ENCODE assay signal across 8 cellular contexts in genomic region chr22:49971232-49972162, GRCh38. TPM values are rescaled to one million over a fixed set of nuclear protein-coding genes. Genes with fewer than 3 reads are reported as not detected.
DNase-seq lines count a peak whose midpoint lies in the region; ATAC-seq and TF ChIP-seq lines count a peak whose summit lies in the region.

No MANE protein-coding gene starts in this region.

- H3K9me3 ChIP-seq in adrenal gland (replicated peaks in 1 of 3) = no peaks in the 10 kb centered on the region
- H3K9me3 ChIP-seq in sigmoid colon = no peaks in the 10 kb centered on the region

- H3K4me3 ChIP-seq in adrenal gland = peak overlapping the region in 3 of 4 donors; percentile 11 to 53 (median 26)
- H3K4me3 ChIP-seq in sigmoid colon = peak overlapping the region; percentile 41 to 62 (median 54)

- H3K27me3 ChIP-seq in adrenal gland (no peaks in the 10 kb centered on the region), sigmoid colon (no peaks in the 10 kb centered on the region)

- TF ChIP-seq CTCF in adrenal gland (IDR thresholded peaks at IDR 0.05) (no peak), sigmoid colon (IDR thresholded peaks at IDR 0.05) (no peak)

- H3K36me3 ChIP-seq in adrenal gland (replicated peaks in 1 of 2) = no peaks in the 10 kb centered on the region
- no peaks in the 10 kb centered on the region for H3K36me3 ChIP-seq in sigmoid colon

- TF ChIP-seq POLR2A in adrenal gland (IDR thresholded peaks at IDR 0.05) (no peak), sigmoid colon (IDR thresholded peaks at IDR 0.05) (no peak)

- ATAC-seq in GM18519 (IDR thresholded peaks at IDR 0.05; ENCODE audit: low FRiP score, unreplicated experiment) = peak; percentile 14
- ATAC-seq in HG02610 (IDR thresholded peaks at IDR 0.05; ENCODE audit: unreplicated experiment) = peak; percentile 16

- H3K27ac ChIP-seq in adrenal gland = peak overlapping the region; percentile 65 to 96 (median 88)
- peak overlapping the region; percentile 76 to 95 (median 86) for H3K27ac ChIP-seq in sigmoid colon

- intact Hi-C loops in adrenal gland (cut with DNase I) (no loop called here), sigmoid colon (cut with DNase I) (loop anchor here (2.0 kb wide), 1 partner anchor 41 kb away; no protein-coding TSS in a partner anchor)

- WGBS in adrenal gland, 4 donors = 7 to 12% (median 9%) methylated on average over 26 to 81 of the region's 81 CpGs; no CpG with 5 or more reads in 1 of the 4 donors
- 6 to 10% methylated on average over 81 of the region's 81 CpGs for WGBS in sigmoid colon, 2 donors

- peaks cover 40 to 48% of the 10 kb centered on the region in 2 donors for H3K4me1 ChIP-seq in adrenal gland (replicated peaks in 1 of 2)
- peaks cover 2 to 42% (median 38%) of the 10 kb centered on the region in 4 donors for H3K4me1 ChIP-seq in sigmoid colon

- peak; percentile 75 for DNase-seq in OCI-M1 (lab: John Stamatoyannopoulos, UW)
- peak; percentile 81 to 90 (median 86) for DNase-seq in adrenal gland
- peak; percentile 55 for DNase-seq in hepatic stellate cell (ENCODE audit: low spot score)
- peak; percentile 88 for DNase-seq in sigmoid colon
- DNase-seq in pons (ENCODE audit: low spot score) = no peak
- no peak for DNase-seq in D341Med (ENCODE audit: low spot score)

- peak in 2 of 4 donors; percentile 45 to 66 for TF ChIP-seq EP300 in sigmoid colon (IDR thresholded peaks at IDR 0.05)

RNA-seq across cellular contexts. Expression of gene PIM3, which starts 10.9 kb away (rescaled TPM):
- total RNA-seq in adrenal gland = 10 to 100 TPM; 40.7 to 99.2 (median 58.7) TPM
- polyA plus RNA-seq in adrenal gland = 10 to 100 TPM in 2 of 3 donors, 1 to 10 TPM in 1; 7.2 to 70.0 (median 42.0) TPM
- 10 to 100 TPM; 26.3 to 50.0 (median 41.8) TPM for total RNA-seq in sigmoid colon
- 100 to 1,000 TPM in 1 of 3 donors, 10 to 100 TPM in 2; 34.8 to 126 (median 60.1) TPM for polyA plus RNA-seq in sigmoid colon

RNA-seq across cellular contexts. Expression of gene IL17REL, which starts 41.1 kb away (rescaled TPM):
- total RNA-seq in adrenal gland (not detected), sigmoid colon (not detected)
- polyA plus RNA-seq in adrenal gland (not detected), sigmoid colon (1 to 10 TPM in 1 of 3 donors, not detected in 2; 1.6 TPM)

RNA-seq across cellular contexts. Expression of gene CRELD2, which starts 53.1 kb away (rescaled TPM):
- total RNA-seq in adrenal gland = 10 to 100 TPM; 24.0 to 63.4 (median 47.0) TPM
- polyA plus RNA-seq in adrenal gland = 10 to 100 TPM; 14.5 to 28.1 (median 23.0) TPM
- total RNA-seq in sigmoid colon = 10 to 100 TPM; 15.5 to 26.5 (median 23.1) TPM
- 10 to 100 TPM in 2 of 3 donors, 1 to 10 TPM in 1; 9.2 to 97.7 (median 11.4) TPM for polyA plus RNA-seq in sigmoid colon

RNA-seq across cellular contexts. Expression of gene ALG12, which starts 53.3 kb away (rescaled TPM):
- 10 to 100 TPM; 16.2 to 33.6 (median 24.9) TPM for total RNA-seq in adrenal gland
- polyA plus RNA-seq in adrenal gland = 10 to 100 TPM in 2 of 3 donors, 1 to 10 TPM in 1; 6.4 to 11.6 (median 11.3) TPM
- total RNA-seq in sigmoid colon = 10 to 100 TPM; 11.4 to 23.9 (median 15.4) TPM
- 10 to 100 TPM in 1 of 3 donors, 1 to 10 TPM in 2; 1.8 to 15.9 (median 2.1) TPM for polyA plus RNA-seq in sigmoid colon

Comparison
In these comparisons a context has a peak if more than half of its experiments do, and no peak if none do; other contexts are left out.
1. DNase-seq: peak in OCI-M1 (single experiment), adrenal gland (7 of 7), hepatic stellate cell (single experiment) and sigmoid colon (single experiment); none in pons (single experiment) and D341Med (single experiment).